Comparison of ENCODE assay signal across 2 cellular contexts in the genomic region with DNA sequence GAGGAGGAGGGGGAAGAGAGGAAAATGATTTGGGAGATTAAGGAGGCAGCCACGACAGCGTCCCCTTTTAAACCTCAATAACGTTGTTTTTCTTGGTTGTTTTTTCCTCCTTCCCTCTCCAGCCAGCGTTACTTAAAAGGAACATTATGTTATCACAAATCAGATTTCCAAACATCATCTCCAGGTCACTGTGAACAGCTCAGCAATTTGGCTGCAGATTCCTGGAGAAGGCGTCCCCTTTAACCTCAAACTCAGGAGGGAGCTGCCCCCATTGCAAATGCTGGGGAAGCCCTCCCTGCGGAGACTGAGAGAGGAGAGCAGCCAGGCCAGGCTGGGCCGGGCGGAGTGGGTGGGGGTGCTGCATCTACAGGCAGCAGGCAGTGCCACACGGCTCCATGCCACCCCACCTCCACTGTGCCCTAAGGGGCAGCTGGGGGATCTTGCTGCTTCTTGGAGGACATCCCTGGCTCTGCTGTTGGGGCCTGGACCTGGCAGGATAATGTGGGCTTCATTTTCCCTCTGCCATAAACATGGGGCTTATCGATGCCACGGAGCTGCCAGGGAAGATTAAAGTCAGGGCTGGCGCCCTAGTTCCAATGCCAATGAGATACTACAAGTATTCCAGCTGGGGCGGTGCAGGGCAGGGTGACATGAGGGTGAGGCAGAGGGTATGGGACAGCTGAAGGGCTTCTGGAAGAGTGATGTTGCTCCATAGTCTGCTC.
TF ChIP-seq lines count a peak whose summit lies in the region.

No MANE protein-coding gene starts in this region.

TF ChIP-seq in liver, 16 proteins besides CTCF, POLR2A, EP300 and RAD21:
- TF ChIP-seq HNF4A (conservative IDR thresholded peaks at IDR 0.05) (no peak), NR2F2 (IDR thresholded peaks at IDR 0.05) (peak; percentile 42)

TF ChIP-seq in HepG2, 621 proteins besides CTCF, POLR2A, EP300 and RAD21:
- TF ChIP-seq ZNF724P (CRISPR knock-in tag; IDR thresholded peaks at IDR 0.05; ENCODE audit: borderline replicate concordance) = no peak
- TF ChIP-seq, protein P1, sequence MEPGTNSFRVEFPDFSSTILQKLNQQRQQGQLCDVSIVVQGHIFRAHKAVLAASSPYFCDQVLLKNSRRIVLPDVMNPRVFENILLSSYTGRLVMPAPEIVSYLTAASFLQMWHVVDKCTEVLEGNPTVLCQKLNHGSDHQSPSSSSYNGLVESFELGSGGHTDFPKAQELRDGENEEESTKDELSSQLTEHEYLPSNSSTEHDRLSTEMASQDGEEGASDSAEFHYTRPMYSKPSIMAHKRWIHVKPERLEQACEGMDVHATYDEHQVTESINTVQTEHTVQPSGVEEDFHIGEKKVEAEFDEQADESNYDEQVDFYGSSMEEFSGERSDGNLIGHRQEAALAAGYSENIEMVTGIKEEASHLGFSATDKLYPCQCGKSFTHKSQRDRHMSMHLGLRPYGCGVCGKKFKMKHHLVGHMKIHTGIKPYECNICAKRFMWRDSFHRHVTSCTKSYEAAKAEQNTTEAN (CRISPR knock-in tag; conservative IDR thresholded peaks at IDR 0.05) = no peak
